In the genomic region with DNA sequence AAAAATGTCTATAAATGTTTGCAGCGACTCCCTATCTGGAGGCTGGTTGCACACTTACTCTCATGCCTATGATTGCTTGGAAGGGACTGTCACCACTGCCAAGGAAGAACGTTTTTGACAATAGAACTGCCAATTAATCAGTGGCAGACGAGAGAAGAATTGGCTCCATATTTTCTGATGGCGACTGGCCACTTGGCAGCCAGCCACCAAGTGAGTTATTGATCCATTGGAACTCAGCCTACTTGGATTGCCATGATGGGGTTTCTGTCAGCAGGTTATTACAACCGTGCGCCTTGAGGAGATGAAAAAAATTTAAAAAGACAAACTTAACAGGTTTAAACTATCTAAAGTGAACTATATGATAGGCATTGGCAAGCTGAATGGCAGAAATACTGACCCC, we compare ENCODE assay signal across 31 cellular contexts. TPM values are rescaled to one million over a fixed set of nuclear protein-coding genes. Genes with fewer than 3 reads are reported as not detected.
"Had no signal": no experiment of that assay in that cellular context is flagged by ENCODE, and none has a peak within 500 bp of the region (broad histone marks: within the 10 kb centered on the region; RNA-seq: fewer than 3 reads in every experiment).

No MANE protein-coding gene starts in this region.

- H3K4me3 ChIP-seq: PC-9, SJCRH30, SK-N-MC had no signal

- H3K27ac ChIP-seq: KMS-11, PC-9, RWPE1, SJCRH30, SK-N-MC had no signal

- FAIRE-seq: RCC 7860 had no signal

- H3K27me3 ChIP-seq: SJCRH30 had no signal

- DNase-seq: Karpas-422, KBM-7, MM.1S, MV-4-11, NCI-H1092, NCI-H1417 treated with DMSO at 0.1 percent for 48 hours, NCI-H1436 treated with DMSO at 0.1 percent for 48 hours, NCI-H1694 treated with DMSO at 0.1 percent for 48 hours, NCI-H187 treated with DMSO at 0.1 percent for 48 hours, NCI-H2029, NCI-H2081, NCI-H2171 treated with DMSO at 0.1 percent for 48 hours, NCI-H2227 treated with DMSO at 0.1 percent for 48 hours, NCI-H345, NCI-H446, NCI-H510A treated with DMSO at 0.1 percent for 48 hours, NCI-H524 treated with DMSO at 0.1 percent for 48 hours, NCI-H526 treated with DMSO at 0.1 percent for 48 hours, NCI-H774, PC-9, SHP77, SIG-M5, SJCRH30 had no signal

- H3K9me3 ChIP-seq: SJCRH30 had no signal

- H3K4me1 ChIP-seq: SJCRH30 had no signal

- H3K36me3 ChIP-seq: SJCRH30 had no signal

- ATAC-seq: Panc1, Right ventricle myocardium inferior, SK-N-SH treated with all-trans-retinoic acid at 6 μM for 48 hours had no signal

RNA-seq across cellular contexts. Expression of a gene that starts 47.4 kb away (rescaled TPM):
- total RNA-seq: OCI-LY7 had no signal
